In the genomic region with DNA sequence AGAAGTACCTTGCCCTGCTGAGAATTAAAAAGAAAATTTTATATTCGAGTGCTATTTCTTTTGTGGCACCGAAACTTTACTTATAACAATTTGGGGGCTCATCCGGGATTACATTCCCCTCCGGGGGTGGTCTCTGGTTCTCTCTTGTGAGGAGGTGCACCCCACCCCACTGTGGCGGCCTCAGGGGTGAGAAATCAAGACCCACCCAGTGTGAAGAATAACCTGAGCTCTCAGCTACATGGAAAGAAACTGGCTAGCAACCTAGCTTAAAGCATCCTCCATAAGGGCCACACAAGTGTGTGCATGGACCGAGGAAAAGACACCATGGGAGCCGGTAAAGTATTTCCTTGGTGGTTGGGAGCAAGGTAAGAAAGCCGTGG, we compare ENCODE assay signal across 17 cellular contexts. TPM values are rescaled to one million over a fixed set of nuclear protein-coding genes. Genes with fewer than 3 reads are reported as not detected.
A peak's percentile ranks its signal among the peaks of the same experiment; 100 is the strongest.
DNase-seq lines count a peak whose midpoint lies in the region; ATAC-seq, FAIRE-seq and TF ChIP-seq lines count a peak whose summit lies in the region.
"Had no signal": no experiment of that assay in that cellular context is flagged by ENCODE, and none has a peak within 500 bp of the region (broad histone marks: within the 10 kb centered on the region; RNA-seq: fewer than 3 reads in every experiment).

No MANE protein-coding gene starts in this region.

- H3K4me1 Mint-ChIP-seq in natural killer cell treated with Interleukin-12 subunit alpha and Interleukin-12 subunit beta and Interleukin-15 and Interleukin-18, amount 100 ng/mL, for 72 hours (ENCODE audit: low read depth in 2 of 2): peaks cover 3 to 18% of the 10 kb centered on the region in 2 donors
- H3K4me1 Mint-ChIP-seq in natural killer cell: no peaks in the 10 kb centered on the region
- H3K4me1 Mint-ChIP-seq in astrocyte (ENCODE audit: low read depth, unreplicated experiment): peaks cover 20% of the 10 kb centered on the region
- no peaks in the 10 kb centered on the region for H3K4me1 Mint-ChIP-seq in type B pancreatic cell (ENCODE audit: unreplicated experiment)

- H3K79me2 ChIP-seq in astrocyte (ENCODE audit: insufficient read depth, low read length): no peaks in the 10 kb centered on the region

- H2AFZ ChIP-seq in astrocyte (ENCODE audit: low read depth, low read length): no peak overlapping the region

- FAIRE-seq in astrocyte (lab: Jason Lieb, UNC): no peak

- peaks cover 34% of the 10 kb centered on the region for H3K36me3 Mint-ChIP-seq in natural killer cell treated with Interleukin-12 subunit alpha and Interleukin-12 subunit beta and Interleukin-15 and Interleukin-18, amount 100 ng/mL, for 72 hours
- peaks cover 9% of the 10 kb centered on the region for H3K36me3 Mint-ChIP-seq in natural killer cell
- peaks cover 10% of the 10 kb centered on the region for H3K36me3 Mint-ChIP-seq in astrocyte (ENCODE audit: low read depth, unreplicated experiment)
- H3K36me3 Mint-ChIP-seq in type B pancreatic cell: peaks cover 6% of the 10 kb centered on the region

- intact Hi-C loops in natural killer cell (cut with micrococcal nuclease): no loop called here
- intact Hi-C loops in Panc1 (cut with micrococcal nuclease; ENCODE audit: unreplicated experiment): no loop called here

- H3K4me3 Mint-ChIP-seq in natural killer cell treated with Interleukin-12 subunit alpha and Interleukin-12 subunit beta and Interleukin-15 and Interleukin-18, amount 100 ng/mL, for 72 hours: no peak overlapping the region
- H3K4me3 Mint-ChIP-seq in natural killer cell (no peak overlapping the region), astrocyte (ENCODE audit: unreplicated experiment) (no peak overlapping the region), type B pancreatic cell (no peak overlapping the region)
- H3K4me3 Mint-ChIP-seq: neural crest cell had no signal

- in situ Hi-C loops in Panc1 (cut with HindIII; ENCODE audit: low pct_unique_long_range_greater_than_20kb, low sequenced_read_pairs): no loop called here

- CTCF ChIA-PET in Panc1 (lab: Charles Lee): no interaction called here

- H3K27ac ChIP-seq in Panc1 (ENCODE audit: low read length): peak overlapping the region; percentile 13; the same call in 1 of the 2 replicates
- peak overlapping the region; percentile 48 for H3K27ac ChIP-seq in astrocyte (ENCODE audit: low read depth, low read length)
- H3K27ac ChIP-seq: thoracic aorta had no signal

- H3K36me3 ChIP-seq in Panc1 (ENCODE audit: control insufficient read depth, insufficient read depth, low read length) (no peaks in the 10 kb centered on the region), astrocyte (ENCODE audit: insufficient read depth, low read length) (no peaks in the 10 kb centered on the region)
- H3K36me3 ChIP-seq: thoracic aorta had no signal

- ATAC-seq in natural killer cell treated with Interleukin-12 subunit alpha and Interleukin-12 subunit beta and Interleukin-15 and Interleukin-18, amount 100 ng/mL, for 72 hours: no peak
- ATAC-seq in natural killer cell (no peak), Panc1 (no peak), HG03045 (IDR thresholded peaks at IDR 0.05; ENCODE audit: unreplicated experiment) (no peak), GM19351 (IDR thresholded peaks at IDR 0.05; ENCODE audit: unreplicated experiment) (no peak)
- ATAC-seq: left lobe of liver had no signal

- no peak overlapping the region for H3K4me2 ChIP-seq in astrocyte (ENCODE audit: low read length)

- BruUV-seq in Panc1 (replicated peaks; lab: Mats Ljungman, UMichigan): no TSS peak

- POLR2A ChIA-PET in Panc1 (lab: Charles Lee): no interaction called here

- H3K27me3 ChIP-seq in Panc1 (ENCODE audit: control insufficient read depth, insufficient read depth, low read length): no peaks in the 10 kb centered on the region
- H3K27me3 ChIP-seq in astrocyte (ENCODE audit: insufficient read depth, low read length): no peaks in the 10 kb centered on the region

- H3K9me3 ChIP-seq in Panc1 (ENCODE audit: control insufficient read depth, insufficient read depth, low read depth, low read length): no peaks in the 10 kb centered on the region; the same call in 1 of the 2 replicates
- peaks cover 7% of the 10 kb centered on the region for H3K9me3 ChIP-seq in astrocyte (ENCODE audit: insufficient read depth, low read depth, low read length)

- H3K4me1 ChIP-seq in Panc1 (ENCODE audit: control insufficient read depth, insufficient read depth, low read length): no peaks in the 10 kb centered on the region
- no peaks in the 10 kb centered on the region for H3K4me1 ChIP-seq in astrocyte (ENCODE audit: insufficient read depth, low read length)

- TF ChIP-seq CTCF in natural killer cell (IDR thresholded peaks at IDR 0.05): no peak
- no peak for TF ChIP-seq CTCF in Panc1 (IDR thresholded peaks at IDR 0.05)
- TF ChIP-seq CTCF in astrocyte (IDR thresholded peaks at IDR 0.05; ENCODE audit: insufficient read depth, low read depth, low read length): no peak
- no peak for TF ChIP-seq CTCF in type B pancreatic cell (conservative IDR thresholded peaks at IDR 0.05)

- peaks cover 16 to 34% of the 10 kb centered on the region in 2 donors for H3K27me3 Mint-ChIP-seq in natural killer cell treated with Interleukin-12 subunit alpha and Interleukin-12 subunit beta and Interleukin-15 and Interleukin-18, amount 100 ng/mL, for 72 hours
- peaks cover 16 to 51% of the 10 kb centered on the region in 2 donors for H3K27me3 Mint-ChIP-seq in natural killer cell (ENCODE audit: low read depth in 2 of 2)
- no peaks in the 10 kb centered on the region for H3K27me3 Mint-ChIP-seq in astrocyte (ENCODE audit: low read depth, unreplicated experiment)
- peaks cover 13% of the 10 kb centered on the region for H3K27me3 Mint-ChIP-seq in type B pancreatic cell

- H3K9ac ChIP-seq in astrocyte (ENCODE audit: low read length): no peak overlapping the region

- no peak for DNase-seq in natural killer cell treated with Interleukin-12 subunit alpha and Interleukin-12 subunit beta and Interleukin-15 and Interleukin-18, amount 100 ng/mL, for 72 hours (ENCODE audit: low spot score)
- DNase-seq in natural killer cell (no peak), Panc1 (ENCODE audit: low read depth, low spot score) (no peak), astrocyte (ENCODE audit: low read depth) (no peak), type B pancreatic cell (ENCODE audit: extremely low spot score, unreplicated experiment) (no peak), GM19240 (ENCODE audit: insufficient read length, low spot score) (no peak)
- DNase-seq: activated gamma-delta T cell treated with Interleukin-2 at 50 U/mL for 16 hours; effector memory CD4-positive, alpha-beta T cell; Karpas-422; NCI-H1092 treated with DMSO at 0.1 percent for 48 hours; NCI-H524 treated with DMSO at 0.1 percent for 48 hours; SHP77 treated with DMSO at 0.1 percent for 48 hours had no signal

- H3K4me3 ChIP-seq in Panc1 (ENCODE audit: low read depth in 2 of 2, low read length in 2 of 2): no peak overlapping the region
- no peak overlapping the region for H3K4me3 ChIP-seq in astrocyte (ENCODE audit: insufficient read depth, low read depth, low read length)
- H3K4me3 ChIP-seq: thoracic aorta had no signal

- peak overlapping the region; percentile 10 to 72 for H3K27ac Mint-ChIP-seq in natural killer cell treated with Interleukin-12 subunit alpha and Interleukin-12 subunit beta and Interleukin-15 and Interleukin-18, amount 100 ng/mL, for 72 hours
- no peak overlapping the region for H3K27ac Mint-ChIP-seq in natural killer cell
- H3K27ac Mint-ChIP-seq in astrocyte (ENCODE audit: unreplicated experiment): no peak overlapping the region
- H3K27ac Mint-ChIP-seq in type B pancreatic cell: peak overlapping the region; percentile 79

- peaks cover 8% of the 10 kb centered on the region for H3K9me3 Mint-ChIP-seq in natural killer cell treated with Interleukin-12 subunit alpha and Interleukin-12 subunit beta and Interleukin-15 and Interleukin-18, amount 100 ng/mL, for 72 hours
- peaks cover 6% of the 10 kb centered on the region in 2 donors for H3K9me3 Mint-ChIP-seq in natural killer cell
- H3K9me3 Mint-ChIP-seq in astrocyte (ENCODE audit: unreplicated experiment): peaks cover 31% of the 10 kb centered on the region
- H3K9me3 Mint-ChIP-seq in type B pancreatic cell: peaks cover 16% of the 10 kb centered on the region

- no peaks in the 10 kb centered on the region for H4K20me1 ChIP-seq in astrocyte (ENCODE audit: insufficient read depth, low read length)

RNA-seq across cellular contexts. Expression of a gene that starts 50.9 kb away (rescaled TPM):
- 100 to 1,000 TPM in 1 of 2 donors, 10 to 100 TPM in 1; 95.5 to 137 TPM for total RNA-seq in natural killer cell treated with Interleukin-12 subunit alpha and Interleukin-12 subunit beta and Interleukin-15 and Interleukin-18, amount 100 ng/mL, for 72 hours
- total RNA-seq in natural killer cell: 100 to 1,000 TPM; 173 to 221 (median 185) TPM
- total RNA-seq in Panc1 (2021; ENCODE audit: unreplicated experiment): 76.8 TPM
- 40.9 TPM for polyA plus RNA-seq in Panc1 (2012; ENCODE audit: insufficient read length)
- total RNA-seq in astrocyte: 118 and 157 TPM in 2 replicates
- 87.9 and 142 TPM in 2 replicates for total RNA-seq in type B pancreatic cell (ENCODE audit: low replicate concordance)

Comparison
In these comparisons a context has a peak if more than half of its experiments do, and no peak if none do; other contexts are left out.
1. H3K27ac Mint-ChIP-seq: peak in natural killer cell treated with Interleukin-12 subunit alpha and Interleukin-12 subunit beta and Interleukin-15 and Interleukin-18, amount 100 ng/mL, for 72 hours (2 of 2) and type B pancreatic cell (single experiment); none in natural killer cell (0 of 2) and astrocyte (single experiment).